ENCODE assay signal across 8 cellular contexts in genomic region chr6:35919085-35919826, GRCh38. TPM values are rescaled to one million over a fixed set of nuclear protein-coding genes. Genes with fewer than 3 reads are reported as not detected.
DNase-seq lines count a peak whose midpoint lies in the region; ATAC-seq and TF ChIP-seq lines count a peak whose summit lies in the region.

No MANE protein-coding gene starts in this region.

- 32% methylated on average over 9 of the region's 9 CpGs for WGBS in esophagus muscularis mucosa

- TF ChIP-seq CTCF in GM06990 (IDR thresholded peaks at IDR 0.05; ENCODE audit: insufficient read depth, low read length, poor library complexity, severe bottlenecking) (no peak), esophagus muscularis mucosa (IDR thresholded peaks at IDR 0.05) (no peak), omental fat pad (IDR thresholded peaks at IDR 0.05) (no peak)

- H3K27me3 ChIP-seq in GM06990 (replicated peaks; ENCODE audit: control insufficient read depth, insufficient read depth, low read length), result no peaks in the 10 kb centered on the region
- no peaks in the 10 kb centered on the region for H3K27me3 ChIP-seq in esophagus muscularis mucosa

- intact Hi-C loops in esophagus muscularis mucosa (cut with DNase I), result no loop called here

- peaks cover 10 to 43% (median 34%) of the 10 kb centered on the region in 4 donors for H3K4me1 ChIP-seq in esophagus muscularis mucosa

- H3K4me3 ChIP-seq in GM06990 (replicated peaks; ENCODE audit: low read depth, low read length) (peak overlapping the region; percentile 78), esophagus muscularis mucosa (peak overlapping the region; percentile 83 to 99 (median 96))

- peak; percentile 19 for DNase-seq in GM06990 (ENCODE audit: extremely low read depth, insufficient read length)
- DNase-seq in SKM-1 treated with dmso at 0.1 percent for 144 hours (lab: John Stamatoyannopoulos, UW; ENCODE audit: unreplicated experiment), result peak; percentile 78
- peak; percentile 14 for DNase-seq in esophagus muscularis mucosa (ENCODE audit: extremely low spot score)
- no peak for DNase-seq in omental fat pad (ENCODE audit: low spot score)
- no peak for DNase-seq in NCI-H1048 (lab: John Stamatoyannopoulos, UW)

- peak overlapping the region; percentile 80 to 85 (median 82) for H3K27ac ChIP-seq in esophagus muscularis mucosa (replicated peaks in 1 of 4)

- H3K9me3 ChIP-seq in esophagus muscularis mucosa, result no peaks in the 10 kb centered on the region

- TF ChIP-seq EP300 in esophagus muscularis mucosa (IDR thresholded peaks at IDR 0.05), result no peak

- peak; percentile 25 for ATAC-seq in HG03064 (IDR thresholded peaks at IDR 0.05; ENCODE audit: low read depth, unreplicated experiment)
- ATAC-seq in omental fat pad (ENCODE audit: low FRiP score), result peak; percentile 15
- ATAC-seq in HG03159 (IDR thresholded peaks at IDR 0.05; ENCODE audit: unreplicated experiment), result no peak
- ATAC-seq in HG03039 (IDR thresholded peaks at IDR 0.05; ENCODE audit: unreplicated experiment), result no peak

- TF ChIP-seq POLR2A in esophagus muscularis mucosa (IDR thresholded peaks at IDR 0.05; ENCODE audit: low read depth), result no peak

- H3K36me3 ChIP-seq in GM06990 (ENCODE audit: control insufficient read depth, insufficient read depth, low read length) (no peaks in the 10 kb centered on the region; the same call in 1 of the 2 replicates), esophagus muscularis mucosa (peaks cover 0 to 11% (median 2%) of the 10 kb centered on the region in 4 donors)

RNA-seq across cellular contexts. Expression of gene SRPK1, which starts 1.6 kb away (rescaled TPM):
- total RNA-seq in esophagus muscularis mucosa (10 to 100 TPM; 25.4 to 36.5 (median 30.4) TPM), omental fat pad (10 to 100 TPM; 31.1 to 66.4 (median 48.6) TPM)

Comparison
In these comparisons a context has a peak if more than half of its experiments do, and no peak if none do; other contexts are left out.
1. DNase-seq: peak in GM06990 (single experiment), SKM-1 treated with dmso at 0.1 percent for 144 hours (single experiment) and esophagus muscularis mucosa (single experiment); none in omental fat pad (single experiment) and NCI-H1048 (single experiment).
2. ATAC-seq: peak in HG03064 (single experiment) and omental fat pad (single experiment); none in HG03159 (single experiment) and HG03039 (single experiment).